22 cellular contexts compared by ENCODE assay signal in genomic region chr6:21199246-21199645, GRCh38.
DNase-seq lines count a peak whose midpoint lies in the region; ATAC-seq and TF ChIP-seq lines count a peak whose summit lies in the region.
"Had no signal": no experiment of that assay in that cellular context is flagged by ENCODE, and none has a peak within 500 bp of the region (broad histone marks: within the 10 kb centered on the region; RNA-seq: fewer than 3 reads in every experiment).

No MANE protein-coding gene starts in this region.

- no peaks in the 10 kb centered on the region for H3K9me3 Mint-ChIP-seq in activated T-helper 17 cell treated with anti-CD3 and anti-CD28 coated beads, Interleukin-2, amount 50 U/mL, for 72 hours
- H3K9me3 Mint-ChIP-seq in neural crest cell, result no peaks in the 10 kb centered on the region
- H3K9me3 Mint-ChIP-seq in naive thymus-derived CD8-positive, alpha-beta T cell, result peaks cover 0 to under 1% (median 0%) of the 10 kb centered on the region in 9 donors
- H3K9me3 Mint-ChIP-seq: activated CD8-positive, alpha-beta T cell treated with anti-CD3 and anti-CD28 coated beads for 36 hours; activated T-cell treated with anti-CD3 and anti-CD28 coated beads, Interleukin-2, amount 50 U/mL, for 4 hours; immature natural killer cell had no signal

- no peak for TF ChIP-seq CTCF in neural crest cell (conservative IDR thresholded peaks at IDR 0.05)
- no peak for TF ChIP-seq CTCF in WERI-Rb-1 (IDR thresholded peaks at IDR 0.05; ENCODE audit: low read depth, low read length)

- no peaks in the 10 kb centered on the region for H3K27me3 Mint-ChIP-seq in activated T-helper 17 cell treated with anti-CD3 and anti-CD28 coated beads, Interleukin-2, amount 50 U/mL, for 72 hours
- no peaks in the 10 kb centered on the region for H3K27me3 Mint-ChIP-seq in neural crest cell (ENCODE audit: low read depth)
- H3K27me3 Mint-ChIP-seq in naive thymus-derived CD8-positive, alpha-beta T cell, result no peaks in the 10 kb centered on the region
- H3K27me3 Mint-ChIP-seq: activated CD8-positive, alpha-beta T cell treated with anti-CD3 and anti-CD28 coated beads for 36 hours; activated naive CD8-positive, alpha-beta T cell; naive thymus-derived CD4-positive, alpha-beta T cell had no signal

- H3K36me3 Mint-ChIP-seq in activated T-helper 17 cell treated with anti-CD3 and anti-CD28 coated beads, Interleukin-2, amount 50 U/mL, for 72 hours (ENCODE audit: low read depth), result peaks cover 58% of the 10 kb centered on the region
- peaks cover under 1% of the 10 kb centered on the region for H3K36me3 Mint-ChIP-seq in neural crest cell (ENCODE audit: low read depth)
- peaks cover 28 to 68% (median 48%) of the 10 kb centered on the region in 3 donors for H3K36me3 Mint-ChIP-seq in naive thymus-derived CD8-positive, alpha-beta T cell

- no peak for ATAC-seq in activated T-helper 17 cell treated with anti-CD3 and anti-CD28 coated beads, Interleukin-2, amount 50 U/mL, for 72 hours (replicated peaks)
- ATAC-seq in naive thymus-derived CD8-positive, alpha-beta T cell, result no peak
- ATAC-seq: activated CD8-positive, alpha-beta T cell treated with anti-CD3 and anti-CD28 coated beads for 36 hours; activated T-cell treated with anti-CD3 and anti-CD28 coated beads, Interleukin-2, amount 50 U/mL, for 4 hours; esophagus mucosa; naive thymus-derived CD4-positive, alpha-beta T cell had no signal

- H3K9me3 ChIP-seq in WERI-Rb-1 (ENCODE audit: severe bottlenecking), result no peaks in the 10 kb centered on the region
- H3K9me3 ChIP-seq: breast epithelium had no signal

- H3K4me3 ChIP-seq in WERI-Rb-1 (ENCODE audit: low read depth, low read length), result no peak overlapping the region
- H3K4me3 ChIP-seq: breast epithelium, lung had no signal

- peaks cover 12% of the 10 kb centered on the region for H3K36me3 ChIP-seq in WERI-Rb-1
- H3K36me3 ChIP-seq: breast epithelium had no signal

- H3K27me3 ChIP-seq in WERI-Rb-1 (ENCODE audit: insufficient read depth, low read depth, severe bottlenecking), result no peaks in the 10 kb centered on the region
- H3K27me3 ChIP-seq: breast epithelium had no signal

- H3K27ac Mint-ChIP-seq in activated T-helper 17 cell treated with anti-CD3 and anti-CD28 coated beads, Interleukin-2, amount 50 U/mL, for 72 hours, result peak overlapping the region; percentile 18
- H3K27ac Mint-ChIP-seq in neural crest cell (ENCODE audit: unreplicated experiment), result peak overlapping the region; percentile 50
- peak overlapping the region in 1 of 10 donors; percentile 71 for H3K27ac Mint-ChIP-seq in naive thymus-derived CD8-positive, alpha-beta T cell
- H3K27ac Mint-ChIP-seq: activated naive CD8-positive, alpha-beta T cell had no signal

- POLR2A ChIA-PET in naive thymus-derived CD8-positive, alpha-beta T cell (lab: Charles Lee), result no interaction called here

- H3K27ac ChIP-seq in WERI-Rb-1, result no peak overlapping the region
- H3K27ac ChIP-seq: 22Rv1, breast epithelium, RWPE1 had no signal

- H3K4me3 Mint-ChIP-seq in activated T-helper 17 cell treated with anti-CD3 and anti-CD28 coated beads, Interleukin-2, amount 50 U/mL, for 72 hours, result no peak overlapping the region
- H3K4me3 Mint-ChIP-seq in neural crest cell, result peak overlapping the region; percentile 31
- H3K4me3 Mint-ChIP-seq in naive thymus-derived CD8-positive, alpha-beta T cell, result no peak overlapping the region
- H3K4me3 Mint-ChIP-seq: activated CD8-positive, alpha-beta T cell treated with anti-CD3 and anti-CD28 coated beads for 36 hours; activated naive CD8-positive, alpha-beta T cell; activated T-cell treated with anti-CD3 and anti-CD28 coated beads, Interleukin-2, amount 50 U/mL, for 4 hours; immature natural killer cell; naive thymus-derived CD4-positive, alpha-beta T cell had no signal

- DNase-seq in NCI-H1092 treated with DMSO at 0.1 percent for 48 hours (lab: John Stamatoyannopoulos, UW) (peak; percentile 72), NCI-H1092 (lab: John Stamatoyannopoulos, UW) (no peak), NCI-H1694 (lab: John Stamatoyannopoulos, UW) (peak; percentile 25), neural crest cell (ENCODE audit: low read depth, low spot score) (no peak), WERI-Rb-1 (no peak), OCI-M2 (lab: John Stamatoyannopoulos, UW; ENCODE audit: unreplicated experiment) (no peak)
- DNase-seq in naive thymus-derived CD8-positive, alpha-beta T cell, result no peak
- DNase-seq: activated CD8-positive, alpha-beta T cell treated with anti-CD3 and anti-CD28 coated beads for 36 hours; activated T-cell treated with anti-CD3 and anti-CD28 coated beads, Interleukin-2, amount 50 U/mL, for 4 hours; HCEC 1CT; immature natural killer cell; Kasumi-1; naive thymus-derived CD4-positive, alpha-beta T cell; stimulated activated naive CD4-positive, alpha-beta T cell treated with Interleukin-2 at 50 U/mL for 16 hours; trophoblast cell had no signal

- no peaks in the 10 kb centered on the region for H3K4me1 Mint-ChIP-seq in activated T-helper 17 cell treated with anti-CD3 and anti-CD28 coated beads, Interleukin-2, amount 50 U/mL, for 72 hours
- H3K4me1 Mint-ChIP-seq in neural crest cell, result peaks cover 53% of the 10 kb centered on the region
- H3K4me1 Mint-ChIP-seq in naive thymus-derived CD8-positive, alpha-beta T cell, result peaks cover 0 to 27% (median 1%) of the 10 kb centered on the region in 4 donors

Comparison
In these comparisons a context has a peak if more than half of its experiments do, and no peak if none do; other contexts are left out.
1. DNase-seq: peak in NCI-H1092 treated with DMSO at 0.1 percent for 48 hours (single experiment) and NCI-H1694 (single experiment); none in NCI-H1092 (single experiment), neural crest cell (single experiment), WERI-Rb-1 (single experiment), naive thymus-derived CD8-positive, alpha-beta T cell (0 of 10) and OCI-M2 (single experiment).